8 cellular contexts compared by ENCODE assay signal in the genomic region with DNA sequence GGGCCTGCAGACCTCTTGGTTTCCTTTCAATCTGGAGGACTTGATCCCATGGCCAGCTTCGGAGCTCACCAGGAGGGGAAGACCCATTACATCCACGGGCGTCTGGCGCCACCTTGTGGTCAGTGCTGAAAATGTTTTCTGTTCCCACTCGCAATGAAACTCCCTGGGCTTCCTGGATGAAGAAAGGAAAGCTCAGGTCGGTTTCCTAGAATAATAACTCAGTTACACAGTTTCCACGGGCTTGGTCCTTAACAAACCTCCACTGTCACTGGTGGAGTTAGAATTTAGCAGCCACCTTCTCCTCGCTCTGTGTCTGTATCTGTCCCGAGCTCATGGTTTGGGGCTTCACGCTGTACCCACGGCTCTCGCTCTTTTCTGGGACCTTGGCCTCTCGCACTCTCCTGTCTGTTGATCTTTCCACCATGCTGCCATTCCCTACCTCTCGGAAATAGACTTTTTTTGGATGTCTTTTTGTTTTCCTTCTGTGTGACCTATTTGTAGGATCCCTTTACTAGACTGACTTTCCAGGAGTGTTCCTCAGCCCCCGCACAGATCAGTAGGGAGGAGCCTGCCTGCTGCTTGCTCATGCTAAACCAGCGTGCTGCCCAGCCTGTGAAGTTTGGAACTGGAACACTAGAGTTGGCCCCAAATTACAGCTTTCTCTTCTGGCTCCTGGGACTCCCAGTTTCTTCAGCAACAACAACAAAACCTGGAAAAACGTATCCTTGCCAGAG. TPM values are rescaled to one million over a fixed set of nuclear protein-coding genes. Genes with fewer than 3 reads are reported as not detected.
A peak's percentile ranks its signal among the peaks of the same experiment; 100 is the strongest.
DNase-seq lines count a peak whose midpoint lies in the region; ATAC-seq, FAIRE-seq and TF ChIP-seq lines count a peak whose summit lies in the region.

No MANE protein-coding gene starts in this region.

- H3K27ac ChIP-seq in A673 (ENCODE audit: low read depth, low read length, poor library complexity, severe bottlenecking) (peak overlapping the region; percentile 1), keratinocyte (ENCODE audit: control insufficient read depth, insufficient read depth, low read length) (peak overlapping the region; percentile 55)

- peak; percentile 93 for DNase-seq in A673 (ENCODE audit: low spot score)
- peak; percentile 76 for DNase-seq in NCI-H345 (lab: John Stamatoyannopoulos, UW)
- DNase-seq in activated CD4-positive, CD25-positive, alpha-beta regulatory T cell (lab: John Stamatoyannopoulos, UW), result peak; percentile 62 to 82 (median 74)
- peak; percentile 73 for DNase-seq in central memory CD4-positive, alpha-beta T cell
- DNase-seq in keratinocyte (ENCODE audit: low read depth, low spot score), result peak; percentile 45
- peak; percentile 71 to 80 (median 76) for DNase-seq in stimulated activated CD4-positive, alpha-beta T cell treated with anti-CD3 and anti-CD28 coated beads, Interleukin-12 subunit alpha, Interleukin-12 subunit beta, amount 100 ng/mL, for 48 hours (ENCODE audit: low read depth in 2 of 3, low spot score in 1 of 3)

- no TSS peak for BruUV-seq in A673 (replicated peaks; lab: Mats Ljungman, UMichigan)

- peak overlapping the region; percentile 92 for H2AFZ ChIP-seq in keratinocyte (ENCODE audit: control insufficient read depth, low read length)

- H3K4me2 ChIP-seq in keratinocyte (ENCODE audit: control insufficient read depth, extremely low read depth, insufficient read depth, low read depth, low read length), result peak overlapping the region; percentile 97

- H3K36me3 ChIP-seq in A673 (ENCODE audit: insufficient read depth, low read length, poor library complexity, severe bottlenecking) (no peaks in the 10 kb centered on the region), keratinocyte (ENCODE audit: control insufficient read depth in 2 of 2, extremely low read depth in 1 of 2, insufficient read depth in 2 of 2, low read length in 2 of 2) (peaks cover 14 to 25% of the 10 kb centered on the region in 2 experiments)

- POLR2A ChIA-PET in A673 (lab: Charles Lee; ENCODE audit: low non-redundant PET), result interaction anchor here (0.6 kb wide), 1 partner anchor 690 kb away, joined by 3 read pairs; no protein-coding TSS in a partner anchor

- intact Hi-C loops in A673 (cut with micrococcal nuclease; ENCODE audit: unreplicated experiment), result loop anchor here (1.0 to 10.0 kb wide), 7 partner anchors 151 to 939 kb away; a partner anchor contains a TSS

- ATAC-seq in GM18868 (IDR thresholded peaks at IDR 0.05; ENCODE audit: unreplicated experiment) (peak; percentile 71), HG03196 (IDR thresholded peaks at IDR 0.05; ENCODE audit: unreplicated experiment) (peak; percentile 74)

- H3K9me3 ChIP-seq in A673 (ENCODE audit: low read depth, low read length, poor library complexity, severe bottlenecking) (no peaks in the 10 kb centered on the region), keratinocyte (ENCODE audit: control insufficient read depth, low read depth, low read length) (no peaks in the 10 kb centered on the region)

- FAIRE-seq in keratinocyte (lab: Jason Lieb, UNC), result peak; percentile 80

- no peaks in the 10 kb centered on the region for H3K27me3 ChIP-seq in A673 (replicated peaks; ENCODE audit: insufficient read depth, low read depth, low read length, poor library complexity)
- no peaks in the 10 kb centered on the region for H3K27me3 ChIP-seq in keratinocyte (ENCODE audit: control insufficient read depth, extremely low read depth, insufficient read depth, low read length)

- H3K4me3 ChIP-seq in A673 (ENCODE audit: low read depth, low read length, poor library complexity, severe bottlenecking) (peak overlapping the region; percentile 46), keratinocyte (ENCODE audit: control insufficient read depth in 2 of 3, extremely low read depth in 1 of 3, insufficient read depth in 2 of 3, low read depth in 1 of 3, low read length in 3 of 3) (peak overlapping the region in 2 of 3 experiments; percentile 58 to 73)

- H4K20me1 ChIP-seq in keratinocyte (ENCODE audit: control insufficient read depth, extremely low read depth, insufficient read depth, low read length), result no peaks in the 10 kb centered on the region

- no peaks in the 10 kb centered on the region for H3K79me2 ChIP-seq in keratinocyte (ENCODE audit: control insufficient read depth, insufficient read depth, low read length)

- dilution Hi-C loops in keratinocyte (cut with MboI; ENCODE audit: extremely low pct_ligation_motif_present, low sequenced_read_pairs), result no loop called here

- peak overlapping the region; percentile 76 for H3K9ac ChIP-seq in keratinocyte (ENCODE audit: control insufficient read depth, extremely low read depth, insufficient read depth, low read length)

- H3K9me1 ChIP-seq in keratinocyte (ENCODE audit: control insufficient read depth, extremely low read depth, insufficient read depth, low read length), result peaks cover 3% of the 10 kb centered on the region

- CTCF ChIA-PET in A673 (lab: Charles Lee), result interaction anchor here (0.6 to 2.0 kb wide), 21 partner anchors 14 to 939 kb away, joined by 3 to 38 read pairs (median 5); a partner anchor contains a TSS

- H3K4me1 ChIP-seq in A673 (ENCODE audit: insufficient read depth, low read length, poor library complexity, severe bottlenecking) (peaks cover 10% of the 10 kb centered on the region), keratinocyte (ENCODE audit: control insufficient read depth, extremely low read depth, insufficient read depth, low read length) (peaks cover 24% of the 10 kb centered on the region)

- TF ChIP-seq CTCF in A673 (conservative IDR thresholded peaks at IDR 0.05; ENCODE audit: low read depth, low read length) (peak; percentile 87), keratinocyte (optimal IDR thresholded peaks at IDR 0.05 in 1 of 3, IDR thresholded peaks at IDR 0.05 in 1 of 3, conservative IDR thresholded peaks at IDR 0.05 in 1 of 3; ENCODE audit: extremely low read depth in 1 of 3, insufficient read depth in 2 of 3, low read length in 3 of 3) (peak; percentile 84 to 90 (median 90))

RNA-seq across cellular contexts. Expression of a gene that starts 56.3 kb away (rescaled TPM):
- 4.0 and 4.2 TPM in 2 replicates for total RNA-seq in A673 (2021)
- 192 to 319 TPM (median 239 TPM) in 3 replicates for polyA plus RNA-seq in keratinocyte
- polyA plus RNA-seq in keratinocyte (2011; ENCODE audit: low read depth), result 184 TPM
- 225 and 262 TPM in 2 replicates for polyA plus RNA-seq in keratinocyte (2011; cell fraction: cytosol; rRNA removed)
- polyA plus RNA-seq in keratinocyte (2011; cell fraction: nucleus; rRNA removed), result 370 and 408 TPM in 2 replicates
- 146 and 323 TPM in 2 replicates for polyA plus RNA-seq in keratinocyte (2012; ENCODE audit: low replicate concordance)
- polyA minus RNA-seq in keratinocyte, result 130 to 258 TPM (median 162 TPM) in 3 replicates
- 91.5 TPM for polyA minus RNA-seq in keratinocyte (2011; cell fraction: cytosol; rRNA and poly(A)+ RNA removed)
- 103 and 179 TPM in 2 replicates for polyA minus RNA-seq in keratinocyte (2011; cell fraction: nucleus; rRNA and poly(A)+ RNA removed)

Comparison
In these comparisons a context has a peak if more than half of its experiments do, and no peak if none do; other contexts are left out.
1. Peak in every context shown above with its lines: DNase-seq, ATAC-seq, H3K4me3 ChIP-seq and H3K27ac ChIP-seq.